In the genomic region with DNA sequence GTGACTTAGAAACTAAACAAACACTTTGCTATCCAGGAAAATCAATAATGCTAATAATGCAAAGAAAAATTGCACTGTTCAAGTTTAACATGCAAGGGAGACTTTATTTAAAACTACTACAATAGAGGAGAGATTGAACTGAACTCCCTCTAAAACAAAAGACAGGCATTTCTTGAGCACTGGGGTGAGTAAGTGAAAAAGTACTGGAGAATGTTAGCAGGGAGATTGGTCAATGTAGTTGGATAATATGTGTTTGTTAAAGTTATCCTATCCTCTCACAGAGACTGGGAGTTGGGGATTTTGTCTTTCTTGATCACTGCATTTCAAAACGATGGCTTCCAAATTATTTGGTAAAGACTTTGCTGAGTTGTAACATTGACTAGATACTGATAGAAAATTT, we compare ENCODE assay signal across 23 cellular contexts.
DNase-seq lines count a peak whose midpoint lies in the region; ATAC-seq, FAIRE-seq and TF ChIP-seq lines count a peak whose summit lies in the region.
"Had no signal": no experiment of that assay in that cellular context is flagged by ENCODE, and none has a peak within 500 bp of the region (broad histone marks: within the 10 kb centered on the region; RNA-seq: fewer than 3 reads in every experiment).

No MANE protein-coding gene starts in this region.

- no peak for ATAC-seq in GM18517 (IDR thresholded peaks at IDR 0.05; ENCODE audit: unreplicated experiment)

- no peak for TF ChIP-seq CTCF in astrocyte (IDR thresholded peaks at IDR 0.05; ENCODE audit: insufficient read depth, low read depth, low read length)
- no peak for TF ChIP-seq CTCF in smooth muscle cell (IDR thresholded peaks at IDR 0.05; ENCODE audit: borderline replicate concordance, insufficient read depth, poor library complexity, severe bottlenecking)
- no peak for TF ChIP-seq CTCF in kidney (IDR thresholded peaks at IDR 0.05; ENCODE audit: borderline replicate concordance, extremely low read depth, insufficient read depth)

- DNase-seq in NCI-H226 (peak; percentile 37), astrocyte (ENCODE audit: low read depth) (peak; percentile 17), fibroblast of peridontal ligament (ENCODE audit: extremely low read depth) (peak; percentile 12), smooth muscle cell (lab: John Stamatoyannopoulos, UW; ENCODE audit: unreplicated experiment) (no peak), retina (no peak), kidney (no peak)
- DNase-seq: AML-193, DMS79 treated with DMSO at 0.1 percent for 48 hours, H7, Karpas-422, MG63, NCI-H1092, NCI-H146, NCI-H2029 treated with DMSO at 0.1 percent for 48 hours, NCI-H2171 treated with DMSO at 0.1 percent for 48 hours, NCI-H446 treated with DMSO at 0.1 percent for 48 hours, Right ventricle myocardium superior had no signal

- peak overlapping the region; percentile 90 for H3K27ac Mint-ChIP-seq in astrocyte (ENCODE audit: unreplicated experiment)
- H3K27ac Mint-ChIP-seq: IgD-negative memory B cell had no signal

- H3K4me3 ChIP-seq in astrocyte (ENCODE audit: insufficient read depth, low read depth, low read length), result no peak overlapping the region
- no peak overlapping the region for H3K4me3 ChIP-seq in smooth muscle cell
- H3K4me3 ChIP-seq in kidney (ENCODE audit: low read length in 2 of 2), result no peak overlapping the region
- H3K4me3 ChIP-seq: MG63 had no signal

- no peak overlapping the region for H3K4me2 ChIP-seq in astrocyte (ENCODE audit: low read length)
- peak overlapping the region; percentile 48 for H3K4me2 ChIP-seq in smooth muscle cell

- H3K4me1 Mint-ChIP-seq in astrocyte (ENCODE audit: low read depth, unreplicated experiment), result peaks cover 11% of the 10 kb centered on the region

- H3K36me3 ChIP-seq in astrocyte (ENCODE audit: insufficient read depth, low read length), result no peaks in the 10 kb centered on the region
- H3K36me3 ChIP-seq in smooth muscle cell (ENCODE audit: low read depth), result no peaks in the 10 kb centered on the region
- no peaks in the 10 kb centered on the region for H3K36me3 ChIP-seq in kidney (ENCODE audit: control insufficient read depth in 1 of 2, insufficient read depth in 2 of 2, low read length in 2 of 2)
- H3K36me3 ChIP-seq: MG63 had no signal

- FAIRE-seq in astrocyte (lab: Jason Lieb, UNC), result no peak
- FAIRE-seq in kidney (lab: Jason Lieb, UNC), result no peak
- FAIRE-seq: G401.6, RCC 7860 had no signal

- H3K9me3 Mint-ChIP-seq in astrocyte (ENCODE audit: unreplicated experiment), result no peaks in the 10 kb centered on the region

- H3K79me2 ChIP-seq in astrocyte (ENCODE audit: insufficient read depth, low read length) (no peaks in the 10 kb centered on the region), smooth muscle cell (ENCODE audit: low read depth) (no peaks in the 10 kb centered on the region)

- H3K9me3 ChIP-seq in astrocyte (ENCODE audit: insufficient read depth, low read depth, low read length) (no peaks in the 10 kb centered on the region), smooth muscle cell (replicated peaks; ENCODE audit: low read depth) (no peaks in the 10 kb centered on the region), kidney (ENCODE audit: control insufficient read depth in 1 of 2, low read length in 2 of 2) (no peaks in the 10 kb centered on the region)
- H3K9me3 ChIP-seq: MG63 had no signal

- H3K4me1 ChIP-seq in astrocyte (ENCODE audit: insufficient read depth, low read length) (peaks cover 3% of the 10 kb centered on the region), smooth muscle cell (ENCODE audit: low read depth) (no peaks in the 10 kb centered on the region), kidney (ENCODE audit: control insufficient read depth in 1 of 2, insufficient read depth in 1 of 2, low read depth in 1 of 2, low read length in 2 of 2) (no peaks in the 10 kb centered on the region)

- WGBS in smooth muscle cell (ENCODE audit: low lambda C conversion rate), result 77% methylated on average over 1 of the region's 1 CpG

- no peaks in the 10 kb centered on the region for H3K27me3 Mint-ChIP-seq in astrocyte (ENCODE audit: low read depth, unreplicated experiment)
- H3K27me3 Mint-ChIP-seq: IgD-negative memory B cell had no signal

- H4K20me1 ChIP-seq in astrocyte (ENCODE audit: insufficient read depth, low read length) (no peaks in the 10 kb centered on the region), smooth muscle cell (ENCODE audit: low read depth) (no peaks in the 10 kb centered on the region)

- H3K9ac ChIP-seq in astrocyte (ENCODE audit: low read length) (peak overlapping the region; percentile 10), smooth muscle cell (ENCODE audit: low read depth) (peak overlapping the region; percentile 23), kidney (ENCODE audit: low read length in 2 of 2) (no peak overlapping the region)

- H3K27ac ChIP-seq in astrocyte (ENCODE audit: low read depth, low read length) (peak overlapping the region; percentile 60), smooth muscle cell (ENCODE audit: low read depth) (peak overlapping the region; percentile 68), kidney (ENCODE audit: low read depth in 2 of 2, low read length in 2 of 2) (no peak overlapping the region)
- H3K27ac ChIP-seq: C4-2B, HL-60 had no signal

- no peaks in the 10 kb centered on the region for H3F3A ChIP-seq in smooth muscle cell (ENCODE audit: low read depth)

- intact Hi-C loops in kidney (cut with DNase I), result no loop called here

- H3K27me3 ChIP-seq in astrocyte (ENCODE audit: insufficient read depth, low read length), result no peaks in the 10 kb centered on the region
- H3K27me3 ChIP-seq in smooth muscle cell (ENCODE audit: low read depth), result peaks cover 5% of the 10 kb centered on the region
- H3K27me3 ChIP-seq: MG63 had no signal

- H2AFZ ChIP-seq in astrocyte (ENCODE audit: low read depth, low read length) (no peak overlapping the region), smooth muscle cell (ENCODE audit: low read depth) (peak overlapping the region; percentile 78)

- no peaks in the 10 kb centered on the region for H3K36me3 Mint-ChIP-seq in astrocyte (ENCODE audit: low read depth, unreplicated experiment)
- H3K36me3 Mint-ChIP-seq: IgD-negative memory B cell had no signal

- no peak overlapping the region for H3K4me3 Mint-ChIP-seq in astrocyte (ENCODE audit: unreplicated experiment)
- H3K4me3 Mint-ChIP-seq: IgD-negative memory B cell had no signal

Comparison
In these comparisons a context has a peak if more than half of its experiments do, and no peak if none do; other contexts are left out.
1. DNase-seq: peak in NCI-H226 (single experiment), astrocyte (single experiment) and fibroblast of peridontal ligament (single experiment); none in smooth muscle cell (single experiment), retina (single experiment) and kidney (single experiment).
2. H3K27ac ChIP-seq: peak in astrocyte (single experiment) and smooth muscle cell (single experiment); none in kidney (0 of 2).
3. H3K9ac ChIP-seq: peak in astrocyte (single experiment) and smooth muscle cell (single experiment); none in kidney (0 of 2).